ENCODE assay signal across 33 cellular contexts in the genomic region with DNA sequence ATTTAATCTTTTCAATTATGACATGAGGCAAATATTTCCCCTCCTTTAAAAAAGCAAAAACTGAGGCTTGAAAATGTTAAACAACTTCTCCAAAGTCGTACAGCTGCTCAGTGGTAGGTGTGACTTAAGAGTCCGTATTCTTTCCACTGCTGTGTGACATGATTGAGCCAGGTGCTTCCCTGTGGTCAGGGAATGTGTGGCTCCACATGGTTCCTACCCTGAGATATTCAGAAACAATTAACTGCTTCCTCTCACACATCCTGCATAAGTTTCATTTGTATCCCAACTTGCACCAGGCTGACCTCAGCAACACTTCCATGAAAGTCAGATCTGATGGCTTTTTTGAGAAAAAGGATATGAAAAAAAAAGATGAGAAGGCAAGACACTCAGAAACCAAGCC. TPM values are rescaled to one million over a fixed set of nuclear protein-coding genes. Genes with fewer than 3 reads are reported as not detected.
"Had no signal": no experiment of that assay in that cellular context is flagged by ENCODE, and none has a peak within 500 bp of the region (broad histone marks: within the 10 kb centered on the region; RNA-seq: fewer than 3 reads in every experiment).

No MANE protein-coding gene starts in this region.

- H3K27me3 ChIP-seq: colonic mucosa, foreskin keratinocyte, left lung, sigmoid colon, upper lobe of right lung had no signal

- DNase-seq: activated CD4-positive, alpha-beta T cell treated with anti-CD3 and anti-CD28 coated beads, Interleukin-2, amount 50 U/mL, for 1 hour; activated CD8-positive, alpha-beta T cell treated with anti-CD3 and anti-CD28 coated beads for 36 hours; activated naive CD4-positive, alpha-beta T cell; activated T-cell treated with anti-CD3 and anti-CD28 coated beads, Interleukin-2, amount 50 U/mL, for 48 hours; anterior cingulate cortex; colonic mucosa; effector memory CD8-positive, alpha-beta T cell; foreskin keratinocyte; heart left ventricle; left lung; lower lobe of right lung; mesenchymal stem cell; natural killer cell; occipital lobe; psoas muscle; sigmoid colon; small intestine; stimulated activated CD4-positive, alpha-beta T cell treated with anti-CD3 and anti-CD28 coated beads, Interleukin-4, amount 100 ng/mL, for 24 hours; substantia nigra; tibial artery; upper lobe of right lung had no signal

- H3K4me3 ChIP-seq: colonic mucosa, heart left ventricle, left lung, lower lobe of right lung, neural progenitor cell, psoas muscle, sigmoid colon, tibial artery, upper lobe of right lung had no signal

- H3K36me3 Mint-ChIP-seq: natural killer cell; neural progenitor cell; stimulated activated effector memory CD8-positive, alpha-beta T cell treated with anti-CD3 and anti-CD28 coated beads, Interleukin-12 subunit alpha, Interleukin-12 subunit beta, amount 100 ng/mL, for 72 hours had no signal

- H2AFZ ChIP-seq: neural progenitor cell, parathyroid adenoma had no signal

- H3K9ac ChIP-seq: neural progenitor cell, parathyroid adenoma had no signal

- H3K27ac Mint-ChIP-seq: activated CD8-positive, alpha-beta T cell treated with anti-CD3 and anti-CD28 coated beads for 36 hours; activated naive CD4-positive, alpha-beta T cell treated with anti-CD3 and anti-CD28 coated beads, Interleukin-2, amount 50 U/mL, for 72 hours; activated T-helper 2 cell treated with anti-CD3 and anti-CD28 coated beads, Interferon-gamma antibody, Interleukin-2, Interleukin-4, amounts not matched to agents 10 μg/mL and 5 μg/mL and 100 μg/mL, durations not matched to agents 14 hours and 24 hours and 36 hours; effector memory CD8-positive, alpha-beta T cell; natural killer cell; neural progenitor cell; stimulated activated effector memory CD8-positive, alpha-beta T cell treated with anti-CD3 and anti-CD28 coated beads, Interleukin-12 subunit alpha, Interleukin-12 subunit beta, amount 100 ng/mL, for 72 hours; stimulated activated naive CD8-positive, alpha-beta T cell treated with anti-CD3 and anti-CD28 coated beads, Interleukin-15, Interleukin-2, amounts not matched to agents 100 ng/mL and 50 ng/mL, for 24 hours had no signal

- H3K9me3 ChIP-seq: colonic mucosa, psoas muscle, upper lobe of right lung had no signal

- H3K27ac ChIP-seq: colonic mucosa, foreskin keratinocyte, heart left ventricle, left lung, lower lobe of right lung, neural progenitor cell, parathyroid adenoma, psoas muscle, sigmoid colon, tibial artery, upper lobe of right lung, VCaP had no signal

- H3K79me2 ChIP-seq: parathyroid adenoma had no signal

- H3K4me2 ChIP-seq: neural progenitor cell had no signal

- H3K4me3 Mint-ChIP-seq: activated CD8-positive, alpha-beta T cell treated with anti-CD3 and anti-CD28 coated beads for 36 hours; effector memory CD8-positive, alpha-beta T cell; natural killer cell; neural progenitor cell; stimulated activated effector memory CD8-positive, alpha-beta T cell treated with anti-CD3 and anti-CD28 coated beads, Interleukin-12 subunit alpha, Interleukin-12 subunit beta, amount 100 ng/mL, for 72 hours; stimulated activated naive CD8-positive, alpha-beta T cell treated with anti-CD3 and anti-CD28 coated beads, Interleukin-15, Interleukin-2, amounts not matched to agents 100 ng/mL and 50 ng/mL, for 24 hours had no signal

- H3K4me1 Mint-ChIP-seq: natural killer cell had no signal

- ATAC-seq: activated CD4-positive, CD25-positive, alpha-beta regulatory T cell treated with anti-CD3 and anti-CD28 coated beads, Interleukin-2, amount 50 U/mL, for 24 hours; activated CD8-positive, alpha-beta T cell treated with anti-CD3 and anti-CD28 coated beads for 36 hours; activated naive CD4-positive, alpha-beta T cell treated with anti-CD3 and anti-CD28 coated beads, Interleukin-2, amount 50 U/mL, for 72 hours; effector memory CD8-positive, alpha-beta T cell; esophagus mucosa; foreskin keratinocyte; heart left ventricle; left lung; lower lobe of right lung; natural killer cell; psoas muscle; stimulated activated effector memory CD8-positive, alpha-beta T cell treated with anti-CD3 and anti-CD28 coated beads, Interleukin-12 subunit alpha, Interleukin-12 subunit beta, amount 100 ng/mL, for 72 hours; upper lobe of right lung had no signal

- H3K4me1 ChIP-seq: colonic mucosa, foreskin keratinocyte, heart left ventricle, left lung, lower lobe of right lung, parathyroid adenoma, psoas muscle, sigmoid colon, tibial artery, upper lobe of right lung had no signal

- H3K9me3 Mint-ChIP-seq: activated CD8-positive, alpha-beta T cell treated with anti-CD3 and anti-CD28 coated beads for 36 hours had no signal

- H3K36me3 ChIP-seq: colonic mucosa, heart left ventricle, left lung, lower lobe of right lung, sigmoid colon, tibial artery, upper lobe of right lung had no signal

RNA-seq across cellular contexts. Expression of a gene that starts 13.6 kb away (rescaled TPM):
- total RNA-seq: activated CD8-positive, alpha-beta T cell treated with anti-CD3 and anti-CD28 coated beads for 36 hours; activated naive CD4-positive, alpha-beta T cell treated with anti-CD3 and anti-CD28 coated beads, Interleukin-2, amount 50 U/mL, for 72 hours; activated T-helper 2 cell treated with anti-CD3 and anti-CD28 coated beads, Interferon-gamma antibody, Interleukin-2, Interleukin-4, amounts not matched to agents 10 μg/mL and 5 μg/mL and 100 μg/mL, durations not matched to agents 14 hours and 24 hours and 36 hours; bronchial epithelial cell; colonic mucosa; esophagus mucosa; foreskin keratinocyte; left lung; lower lobe of right lung; mononuclear cell; natural killer cell; occipital lobe; psoas muscle; sigmoid colon; T-helper 1 cell treated with Interleukin-12 subunit alpha and Interleukin-12 subunit beta and Interleukin-4 antibody, amounts not matched to agents 30 ng/mL and 1 ng/mL, for 36 hours; upper lobe of right lung had no signal
- polyA plus RNA-seq: foreskin keratinocyte, heart left ventricle, sigmoid colon, small intestine had no signal

RNA-seq across cellular contexts. Expression of a gene that starts 41.0 kb away (rescaled TPM):
- total RNA-seq: activated CD8-positive, alpha-beta T cell treated with anti-CD3 and anti-CD28 coated beads for 36 hours; activated T-helper 2 cell treated with anti-CD3 and anti-CD28 coated beads, Interferon-gamma antibody, Interleukin-2, Interleukin-4, amounts not matched to agents 10 μg/mL and 5 μg/mL and 100 μg/mL, durations not matched to agents 14 hours and 24 hours and 36 hours; bronchial epithelial cell; colonic mucosa; esophagus mucosa; foreskin keratinocyte; heart left ventricle; left lung; lower lobe of right lung; natural killer cell; occipital lobe; psoas muscle; sigmoid colon; T-helper 1 cell treated with Interleukin-12 subunit alpha and Interleukin-12 subunit beta and Interleukin-4 antibody, amounts not matched to agents 30 ng/mL and 1 ng/mL, for 36 hours; upper lobe of right lung had no signal
- polyA plus RNA-seq: foreskin keratinocyte, heart left ventricle, sigmoid colon, small intestine had no signal
